ENCODE assay signal across 1 cellular context in the genomic region with DNA sequence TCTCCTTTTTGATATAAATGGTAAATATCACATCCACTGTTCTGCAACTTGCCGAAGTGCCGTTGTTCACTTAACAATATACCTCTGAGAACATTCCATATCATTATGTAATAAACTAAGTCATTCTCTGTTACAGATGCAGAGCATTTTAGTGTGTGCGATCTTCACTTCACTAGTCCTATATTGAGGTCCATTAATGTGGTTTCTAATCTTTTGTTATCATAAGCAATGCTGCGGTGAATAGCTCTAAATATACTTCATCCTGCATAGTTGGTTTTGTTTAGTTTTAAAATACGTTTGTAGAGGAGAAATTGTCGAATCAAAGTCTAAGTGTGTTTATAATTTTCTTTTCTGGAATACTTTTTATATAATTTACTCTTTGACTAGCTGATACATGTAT.
TF ChIP-seq lines count a peak whose summit lies in the region.

No MANE protein-coding gene starts in this region.

TF ChIP-seq in IMR-90, 13 proteins besides CTCF, POLR2A, EP300 and RAD21:
- TF ChIP-seq MXI1 (IDR thresholded peaks at IDR 0.05; ENCODE audit: borderline replicate concordance, low read depth, low read length) (no peak), RFX5 (IDR thresholded peaks at IDR 0.05; ENCODE audit: low read depth, low read length) (no peak), MAFK (IDR thresholded peaks at IDR 0.05; ENCODE audit: low read depth, low read length) (no peak), NFE2L2 (IDR thresholded peaks at IDR 0.05; ENCODE audit: low read depth, low read length) (no peak), SMC3 (IDR thresholded peaks at IDR 0.05; ENCODE audit: low read depth, low read length) (no peak), BHLHE40 (IDR thresholded peaks at IDR 0.05; ENCODE audit: low read depth, low read length) (no peak)
